ENCODE assay signal across 21 cellular contexts in genomic region chr3:160055659-160056058, GRCh38.
A peak's percentile ranks its signal among the peaks of the same experiment; 100 is the strongest.
DNase-seq lines count a peak whose midpoint lies in the region; ATAC-seq, FAIRE-seq and TF ChIP-seq lines count a peak whose summit lies in the region.
"Had no signal": no experiment of that assay in that cellular context is flagged by ENCODE, and none has a peak within 500 bp of the region (broad histone marks: within the 10 kb centered on the region; RNA-seq: fewer than 3 reads in every experiment).

No MANE protein-coding gene starts in this region.

- H3K4me2 ChIP-seq in endothelial cell of umbilical vein (ENCODE audit: insufficient read depth, low read length), result no peak overlapping the region
- H3K4me2 ChIP-seq: BLaER1 had no signal

- H3K27ac ChIP-seq in endothelial cell of umbilical vein (ENCODE audit: insufficient read depth, low read depth, low read length), result no peak overlapping the region
- H3K27ac ChIP-seq: 22Rv1, BLaER1, C4-2B, GM23248 had no signal

- H3K27me3 ChIP-seq in endothelial cell of umbilical vein (ENCODE audit: control insufficient read depth in 2 of 2, insufficient read depth in 2 of 2, low read length in 2 of 2), result peaks cover 0 to 2% of the 10 kb centered on the region in 2 experiments
- H3K27me3 ChIP-seq: BLaER1 had no signal

- intact Hi-C loops in endothelial cell of umbilical vein (cut with micrococcal nuclease), result no loop called here

- H3K9me1 ChIP-seq in endothelial cell of umbilical vein (replicated peaks; ENCODE audit: control insufficient read depth, extremely low read depth, insufficient read depth, low read length), result no peaks in the 10 kb centered on the region

- no peaks in the 10 kb centered on the region for H3K4me1 ChIP-seq in endothelial cell of umbilical vein (ENCODE audit: control insufficient read depth, extremely low read depth, insufficient read depth, low read length)
- H3K4me1 ChIP-seq: BLaER1, Caco-2 had no signal

- H3K9me3 ChIP-seq in endothelial cell of umbilical vein (replicated peaks; ENCODE audit: control insufficient read depth, insufficient read depth, low read length), result no peaks in the 10 kb centered on the region
- H3K9me3 ChIP-seq: Caco-2 had no signal

- peak; percentile 14 for FAIRE-seq in GM19239 (lab: Jason Lieb, UNC)
- peak; percentile 42 for FAIRE-seq in endothelial cell of umbilical vein (lab: Jason Lieb, UNC)
- FAIRE-seq: A204.1, G401.6, GM12892, H1 had no signal

- H4K20me1 ChIP-seq in endothelial cell of umbilical vein (replicated peaks; ENCODE audit: control insufficient read depth, extremely low read depth, insufficient read depth, low read length), result no peaks in the 10 kb centered on the region
- H4K20me1 ChIP-seq: BLaER1 had no signal

- H2AFZ ChIP-seq in endothelial cell of umbilical vein (ENCODE audit: low read depth, low read length), result no peak overlapping the region
- H2AFZ ChIP-seq: GM23248 had no signal

- no peak for ATAC-seq in left lobe of liver
- ATAC-seq: CD8-positive, alpha-beta T cell had no signal

- no peaks in the 10 kb centered on the region for H3K36me3 ChIP-seq in endothelial cell of umbilical vein (ENCODE audit: control insufficient read depth in 2 of 2, extremely low read depth in 1 of 2, insufficient read depth in 2 of 2, low read length in 2 of 2)
- H3K36me3 ChIP-seq: BLaER1 had no signal

- POLR2A ChIA-PET in endothelial cell of umbilical vein (lab: Charles Lee), result no interaction called here

- no peak overlapping the region for H3K9ac ChIP-seq in endothelial cell of umbilical vein (replicated peaks; ENCODE audit: extremely low read depth, insufficient read depth, low read length)
- H3K9ac ChIP-seq: BLaER1, GM23248 had no signal

- dilution Hi-C loops in endothelial cell of umbilical vein (cut with MboI; ENCODE audit: extremely low pct_ligation_motif_present, low sequenced_read_pairs), result no loop called here

- TF ChIP-seq CTCF in LNCaP clone FGC (IDR thresholded peaks at IDR 0.05; ENCODE audit: control insufficient read depth, extremely low read depth, insufficient read depth), result no peak
- no peak for TF ChIP-seq CTCF in endothelial cell of umbilical vein (IDR thresholded peaks at IDR 0.05; ENCODE audit: extremely low read depth in 1 of 2, insufficient read depth in 1 of 2, low read depth in 1 of 2, low read length in 2 of 2)

- no peaks in the 10 kb centered on the region for H3K79me2 ChIP-seq in endothelial cell of umbilical vein (ENCODE audit: control insufficient read depth, insufficient read depth, low read length)

- CTCF ChIA-PET in endothelial cell of umbilical vein (lab: Charles Lee), result no interaction called here

- H3K4me3 ChIP-seq in LNCaP clone FGC (ENCODE audit: low read depth, low read length), result no peak overlapping the region
- H3K4me3 ChIP-seq in endothelial cell of umbilical vein (replicated peaks in 1 of 3; ENCODE audit: insufficient read depth in 1 of 3, low read depth in 1 of 3, low read length in 3 of 3), result no peak overlapping the region
- H3K4me3 ChIP-seq: BLaER1, GM23248 had no signal

- BruUV-seq in endothelial cell of umbilical vein (replicated peaks; lab: Mats Ljungman, UMichigan), result no TSS peak

- no peak for DNase-seq in GM19239 (ENCODE audit: insufficient read length, low spot score)
- DNase-seq in LNCaP clone FGC (ENCODE audit: low read depth), result peak; percentile 42
- no peak for DNase-seq in endothelial cell of umbilical vein (ENCODE audit: low read depth, low spot score)
- no peak for DNase-seq in RKO (ENCODE audit: low spot score)
- no peak for DNase-seq in NCI-H524 (lab: John Stamatoyannopoulos, UW)
- DNase-seq in left lobe of liver (ENCODE audit: low spot score), result no peak
- DNase-seq: Caco-2; CD4-positive, CD25-positive, alpha-beta regulatory T cell; CD8-positive, alpha-beta T cell; DMS153; DND-41; GM23248; H7; HCEC 1CT had no signal

- no peak for TF ChIP-seq POLR2A in endothelial cell of umbilical vein (IDR thresholded peaks at IDR 0.05; ENCODE audit: low read depth, low read length)

TF ChIP-seq in endothelial cell of umbilical vein, 7 proteins besides CTCF, POLR2A, EP300 and RAD21:
- TF ChIP-seq MYC (IDR thresholded peaks at IDR 0.05; ENCODE audit: low read depth, low read length) (no peak), POLR2AphosphoS5 (IDR thresholded peaks at IDR 0.05; ENCODE audit: insufficient read depth, low read depth, low read length) (no peak), EZH2 (IDR thresholded peaks at IDR 0.05; ENCODE audit: borderline replicate concordance, low read depth, low read length, severe bottlenecking) (no peak), JUN (IDR thresholded peaks at IDR 0.05; ENCODE audit: borderline replicate concordance, insufficient read depth, insufficient read length, low read depth) (no peak), GATA2 (IDR thresholded peaks at IDR 0.05; ENCODE audit: insufficient read depth, insufficient read length, low read depth, low read length) (no peak), FOS (IDR thresholded peaks at IDR 0.05; ENCODE audit: borderline replicate concordance, insufficient read depth, low read length) (no peak), MAX (IDR thresholded peaks at IDR 0.05; ENCODE audit: insufficient read depth, insufficient read length) (no peak)
